8 cellular contexts compared by ENCODE assay signal in genomic region chr7:40133561-40134427, GRCh38. TPM values are rescaled to one million over a fixed set of nuclear protein-coding genes. Genes with fewer than 3 reads are reported as not detected.
DNase-seq lines count a peak whose midpoint lies in the region; FAIRE-seq and TF ChIP-seq lines count a peak whose summit lies in the region.

No MANE protein-coding gene starts in this region.

- FAIRE-seq in kidney (lab: Jason Lieb, UNC): no peak

- peaks cover 8% of the 10 kb centered on the region for H3K27me3 ChIP-seq in H7 (ENCODE audit: control insufficient read depth, insufficient read depth, low read length)
- no peaks in the 10 kb centered on the region for H3K27me3 ChIP-seq in suprapubic skin

- H3K4me3 ChIP-seq in H7 (ENCODE audit: insufficient read depth, low read depth, low read length) (peak overlapping the region; percentile 92), kidney (ENCODE audit: low read length in 2 of 2) (peak overlapping the region; percentile 89 to 91), suprapubic skin (peak overlapping the region; percentile 97)

- TF ChIP-seq POLR2A in suprapubic skin (IDR thresholded peaks at IDR 0.05): no peak

- 2% methylated on average over 16 of the region's 36 CpGs for WGBS in suprapubic skin

- H3K9me3 ChIP-seq in kidney (ENCODE audit: control insufficient read depth in 1 of 2, low read length in 2 of 2) (no peaks in the 10 kb centered on the region), suprapubic skin (no peaks in the 10 kb centered on the region)

- peak; percentile 64 for DNase-seq in NCI-H82 (lab: John Stamatoyannopoulos, UW)
- DNase-seq in NCI-H82 treated with DMSO at 0.1 percent for 48 hours (lab: John Stamatoyannopoulos, UW; ENCODE audit: unreplicated experiment): no peak
- DNase-seq in H7: no peak
- peak; percentile 28 for DNase-seq in NCI-H146 treated with DMSO at 0.1 percent for 48 hours (lab: John Stamatoyannopoulos, UW; ENCODE audit: unreplicated experiment)
- peak; percentile 41 to 42 for DNase-seq in T47D (ENCODE audit: low read depth in 1 of 2, low spot score in 1 of 2)
- DNase-seq in kidney: no peak
- no peak for DNase-seq in suprapubic skin (ENCODE audit: low spot score in 2 of 2)
- DNase-seq in NCI-H2107 (lab: John Stamatoyannopoulos, UW): no peak

- TF ChIP-seq EP300 in suprapubic skin (IDR thresholded peaks at IDR 0.05): no peak

- intact Hi-C loops in kidney (cut with DNase I): no loop called here

- no peaks in the 10 kb centered on the region for H3K36me3 ChIP-seq in H7 (replicated peaks; ENCODE audit: control insufficient read depth, insufficient read depth, low read length)
- no peaks in the 10 kb centered on the region for H3K36me3 ChIP-seq in kidney (ENCODE audit: control insufficient read depth in 1 of 2, insufficient read depth in 2 of 2, low read length in 2 of 2)
- H3K36me3 ChIP-seq in suprapubic skin: no peaks in the 10 kb centered on the region

- no peak for TF ChIP-seq CTCF in kidney (IDR thresholded peaks at IDR 0.05; ENCODE audit: borderline replicate concordance, extremely low read depth, insufficient read depth)
- no peak for TF ChIP-seq CTCF in suprapubic skin (IDR thresholded peaks at IDR 0.05)

- H3K9ac ChIP-seq in kidney (ENCODE audit: low read length in 2 of 2): peak overlapping the region; percentile 75 to 87

- peaks cover 0 to 4% of the 10 kb centered on the region in 2 donors for H3K4me1 ChIP-seq in kidney (ENCODE audit: control insufficient read depth in 1 of 2, insufficient read depth in 1 of 2, low read depth in 1 of 2, low read length in 2 of 2)
- peaks cover 33% of the 10 kb centered on the region for H3K4me1 ChIP-seq in suprapubic skin

- peak overlapping the region; percentile 92 to 99 for H3K27ac ChIP-seq in kidney (ENCODE audit: low read depth in 2 of 2, low read length in 2 of 2)
- H3K27ac ChIP-seq in suprapubic skin: peak overlapping the region; percentile 95

- in situ Hi-C loops in T47D (cut with HindIII; ENCODE audit: low pct_unique_long_range_greater_than_20kb, low sequenced_read_pairs): no loop called here

RNA-seq across cellular contexts. Expression of gene MPLKIP, which starts 0.6 kb away (rescaled TPM):
- total RNA-seq in H7 (2014; rRNA removed; shearing (Covaris generic)): 35.8 and 59.3 TPM in 2 replicates
- total RNA-seq in kidney (32.1 TPM), suprapubic skin (10 to 100 TPM; 24.7 to 44.8 (median 29.9) TPM)
- 58.7 TPM for polyA plus RNA-seq in kidney (ENCODE audit: insufficient read depth, low read depth, low replicate concordance)

RNA-seq across cellular contexts. Expression of gene SUGCT, which starts 1.0 kb away (rescaled TPM):
- 3.2 and 4.3 TPM in 2 replicates for total RNA-seq in H7 (2014; rRNA removed; shearing (Covaris generic))
- total RNA-seq in kidney: 7.6 TPM
- polyA plus RNA-seq in kidney (ENCODE audit: insufficient read depth, low read depth, low replicate concordance): 45.1 TPM
- total RNA-seq in suprapubic skin: 1 to 10 TPM in 1 of 4 donors, under 1 TPM in 2, not detected in 1; 0.73 to 2.2 (median 0.98) TPM

Comparison
In these comparisons a context has a peak if more than half of its experiments do, and no peak if none do; other contexts are left out.
1. DNase-seq: peak in NCI-H82 (single experiment), NCI-H146 treated with DMSO at 0.1 percent for 48 hours (single experiment) and T47D (2 of 2); none in NCI-H82 treated with DMSO at 0.1 percent for 48 hours (single experiment), H7 (single experiment), kidney (single experiment), suprapubic skin (0 of 2) and NCI-H2107 (single experiment).
2. Peak in every context shown above with its lines, with median percentiles within 50 percentile points of each other: H3K4me3 ChIP-seq.